In genomic region chr6:7164536-7165001, GRCh38 we compare ENCODE assay signal across 1 cellular context.
TF ChIP-seq lines count a peak whose summit lies in the region.

No MANE protein-coding gene starts in this region.

TF ChIP-seq in K562, 482 proteins besides CTCF, POLR2A, EP300 and RAD21 (continued from another document and continues in another):
- TF ChIP-seq CHAMP1 (IDR thresholded peaks at IDR 0.05) = no peak
- TF ChIP-seq PHB2 (IDR thresholded peaks at IDR 0.05; ENCODE audit: low read depth) = no peak
- TF ChIP-seq SRF (CRISPR knock-in tag; IDR thresholded peaks at IDR 0.05) = 0 out of 4 replicates have a peak, but pooled peaks of 1 of the 2 experiments have one; percentile 38
- TF ChIP-seq, protein P1, sequence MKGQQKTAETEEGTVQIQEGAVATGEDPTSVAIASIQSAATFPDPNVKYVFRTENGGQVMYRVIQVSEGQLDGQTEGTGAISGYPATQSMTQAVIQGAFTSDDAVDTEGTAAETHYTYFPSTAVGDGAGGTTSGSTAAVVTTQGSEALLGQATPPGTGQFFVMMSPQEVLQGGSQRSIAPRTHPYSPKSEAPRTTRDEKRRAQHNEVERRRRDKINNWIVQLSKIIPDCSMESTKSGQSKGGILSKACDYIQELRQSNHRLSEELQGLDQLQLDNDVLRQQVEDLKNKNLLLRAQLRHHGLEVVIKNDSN (CRISPR knock-in tag; IDR thresholded peaks at IDR 0.05) = no peak
- TF ChIP-seq ZNF766 (CRISPR knock-in tag; conservative IDR thresholded peaks at IDR 0.05) = no peak
- no peak for TF ChIP-seq PTBP1 (IDR thresholded peaks at IDR 0.05; ENCODE audit: low read depth, low read length)
- no peak for TF ChIP-seq ZNF780A (CRISPR knock-in tag; IDR thresholded peaks at IDR 0.05)
- 0 out of 2 replicates have a peak, but pooled peaks have one; percentile 29 for TF ChIP-seq E2F5 (CRISPR knock-in tag; IDR thresholded peaks at IDR 0.05)
- TF ChIP-seq, protein P2, sequence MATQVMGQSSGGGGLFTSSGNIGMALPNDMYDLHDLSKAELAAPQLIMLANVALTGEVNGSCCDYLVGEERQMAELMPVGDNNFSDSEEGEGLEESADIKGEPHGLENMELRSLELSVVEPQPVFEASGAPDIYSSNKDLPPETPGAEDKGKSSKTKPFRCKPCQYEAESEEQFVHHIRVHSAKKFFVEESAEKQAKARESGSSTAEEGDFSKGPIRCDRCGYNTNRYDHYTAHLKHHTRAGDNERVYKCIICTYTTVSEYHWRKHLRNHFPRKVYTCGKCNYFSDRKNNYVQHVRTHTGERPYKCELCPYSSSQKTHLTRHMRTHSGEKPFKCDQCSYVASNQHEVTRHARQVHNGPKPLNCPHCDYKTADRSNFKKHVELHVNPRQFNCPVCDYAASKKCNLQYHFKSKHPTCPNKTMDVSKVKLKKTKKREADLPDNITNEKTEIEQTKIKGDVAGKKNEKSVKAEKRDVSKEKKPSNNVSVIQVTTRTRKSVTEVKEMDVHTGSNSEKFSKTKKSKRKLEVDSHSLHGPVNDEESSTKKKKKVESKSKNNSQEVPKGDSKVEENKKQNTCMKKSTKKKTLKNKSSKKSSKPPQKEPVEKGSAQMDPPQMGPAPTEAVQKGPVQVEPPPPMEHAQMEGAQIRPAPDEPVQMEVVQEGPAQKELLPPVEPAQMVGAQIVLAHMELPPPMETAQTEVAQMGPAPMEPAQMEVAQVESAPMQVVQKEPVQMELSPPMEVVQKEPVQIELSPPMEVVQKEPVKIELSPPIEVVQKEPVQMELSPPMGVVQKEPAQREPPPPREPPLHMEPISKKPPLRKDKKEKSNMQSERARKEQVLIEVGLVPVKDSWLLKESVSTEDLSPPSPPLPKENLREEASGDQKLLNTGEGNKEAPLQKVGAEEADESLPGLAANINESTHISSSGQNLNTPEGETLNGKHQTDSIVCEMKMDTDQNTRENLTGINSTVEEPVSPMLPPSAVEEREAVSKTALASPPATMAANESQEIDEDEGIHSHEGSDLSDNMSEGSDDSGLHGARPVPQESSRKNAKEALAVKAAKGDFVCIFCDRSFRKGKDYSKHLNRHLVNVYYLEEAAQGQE (CRISPR knock-in tag; IDR thresholded peaks at IDR 0.05; ENCODE audit: low read depth) = 0 out of 2 replicates have a peak, but pooled peaks have one; percentile 17
- no peak for TF ChIP-seq CCAR2 (IDR thresholded peaks at IDR 0.05; ENCODE audit: low read depth, low read length)
- TF ChIP-seq TFAM (CRISPR knock-in tag; conservative IDR thresholded peaks at IDR 0.05) = no peak
- TF ChIP-seq ZNF124 (CRISPR knock-in tag; IDR thresholded peaks at IDR 0.05) = no peak
- no peak for TF ChIP-seq ZNF197 (CRISPR knock-in tag; IDR thresholded peaks at IDR 0.05; ENCODE audit: low read depth)
- TF ChIP-seq KAT8 (IDR thresholded peaks at IDR 0.05; ENCODE audit: low read depth) = no peak
- no peak for TF ChIP-seq ZNF444 (CRISPR knock-in tag; IDR thresholded peaks at IDR 0.05)
- peak; percentile 21; the same call in 1 of the 2 replicates for TF ChIP-seq ZNF668 (CRISPR knock-in tag; IDR thresholded peaks at IDR 0.05)
- TF ChIP-seq, protein P3, sequence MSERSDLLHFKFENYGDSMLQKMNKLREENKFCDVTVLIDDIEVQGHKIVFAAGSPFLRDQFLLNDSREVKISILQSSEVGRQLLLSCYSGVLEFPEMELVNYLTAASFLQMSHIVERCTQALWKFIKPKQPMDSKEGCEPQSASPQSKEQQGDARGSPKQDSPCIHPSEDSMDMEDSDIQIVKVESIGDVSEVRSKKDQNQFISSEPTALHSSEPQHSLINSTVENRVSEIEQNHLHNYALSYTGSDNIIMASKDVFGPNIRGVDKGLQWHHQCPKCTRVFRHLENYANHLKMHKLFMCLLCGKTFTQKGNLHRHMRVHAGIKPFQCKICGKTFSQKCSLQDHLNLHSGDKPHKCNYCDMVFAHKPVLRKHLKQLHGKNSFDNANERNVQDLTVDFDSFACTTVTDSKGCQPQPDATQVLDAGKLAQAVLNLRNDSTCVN (CRISPR knock-in tag; IDR thresholded peaks at IDR 0.05) = no peak
- TF ChIP-seq, protein P4, sequence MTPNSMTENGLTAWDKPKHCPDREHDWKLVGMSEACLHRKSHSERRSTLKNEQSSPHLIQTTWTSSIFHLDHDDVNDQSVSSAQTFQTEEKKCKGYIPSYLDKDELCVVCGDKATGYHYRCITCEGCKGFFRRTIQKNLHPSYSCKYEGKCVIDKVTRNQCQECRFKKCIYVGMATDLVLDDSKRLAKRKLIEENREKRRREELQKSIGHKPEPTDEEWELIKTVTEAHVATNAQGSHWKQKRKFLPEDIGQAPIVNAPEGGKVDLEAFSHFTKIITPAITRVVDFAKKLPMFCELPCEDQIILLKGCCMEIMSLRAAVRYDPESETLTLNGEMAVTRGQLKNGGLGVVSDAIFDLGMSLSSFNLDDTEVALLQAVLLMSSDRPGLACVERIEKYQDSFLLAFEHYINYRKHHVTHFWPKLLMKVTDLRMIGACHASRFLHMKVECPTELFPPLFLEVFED (CRISPR knock-in tag; conservative IDR thresholded peaks at IDR 0.05) = no peak
- peak; percentile 24 for TF ChIP-seq ZNF311 (CRISPR knock-in tag; IDR thresholded peaks at IDR 0.05)
- TF ChIP-seq, protein P5, sequence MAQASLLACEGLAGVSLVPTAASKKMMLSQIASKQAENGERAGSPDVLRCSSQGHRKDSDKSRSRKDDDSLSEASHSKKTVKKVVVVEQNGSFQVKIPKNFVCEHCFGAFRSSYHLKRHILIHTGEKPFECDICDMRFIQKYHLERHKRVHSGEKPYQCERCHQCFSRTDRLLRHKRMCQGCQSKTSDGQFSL (CRISPR knock-in tag; IDR thresholded peaks at IDR 0.05) = no peak
- TF ChIP-seq, protein P5 (tag; IDR thresholded peaks at IDR 0.05) = no peak
- TF ChIP-seq, protein P6, sequence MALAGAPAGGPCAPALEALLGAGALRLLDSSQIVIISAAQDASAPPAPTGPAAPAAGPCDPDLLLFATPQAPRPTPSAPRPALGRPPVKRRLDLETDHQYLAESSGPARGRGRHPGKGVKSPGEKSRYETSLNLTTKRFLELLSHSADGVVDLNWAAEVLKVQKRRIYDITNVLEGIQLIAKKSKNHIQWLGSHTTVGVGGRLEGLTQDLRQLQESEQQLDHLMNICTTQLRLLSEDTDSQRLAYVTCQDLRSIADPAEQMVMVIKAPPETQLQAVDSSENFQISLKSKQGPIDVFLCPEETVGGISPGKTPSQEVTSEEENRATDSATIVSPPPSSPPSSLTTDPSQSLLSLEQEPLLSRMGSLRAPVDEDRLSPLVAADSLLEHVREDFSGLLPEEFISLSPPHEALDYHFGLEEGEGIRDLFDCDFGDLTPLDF (CRISPR knock-in tag; IDR thresholded peaks at IDR 0.05) = no peak
- TF ChIP-seq MTF1 (CRISPR knock-in tag; IDR thresholded peaks at IDR 0.05; ENCODE audit: borderline replicate concordance) = peak; percentile 10; the same call in 1 of the 2 replicates
- TF ChIP-seq, protein P7, sequence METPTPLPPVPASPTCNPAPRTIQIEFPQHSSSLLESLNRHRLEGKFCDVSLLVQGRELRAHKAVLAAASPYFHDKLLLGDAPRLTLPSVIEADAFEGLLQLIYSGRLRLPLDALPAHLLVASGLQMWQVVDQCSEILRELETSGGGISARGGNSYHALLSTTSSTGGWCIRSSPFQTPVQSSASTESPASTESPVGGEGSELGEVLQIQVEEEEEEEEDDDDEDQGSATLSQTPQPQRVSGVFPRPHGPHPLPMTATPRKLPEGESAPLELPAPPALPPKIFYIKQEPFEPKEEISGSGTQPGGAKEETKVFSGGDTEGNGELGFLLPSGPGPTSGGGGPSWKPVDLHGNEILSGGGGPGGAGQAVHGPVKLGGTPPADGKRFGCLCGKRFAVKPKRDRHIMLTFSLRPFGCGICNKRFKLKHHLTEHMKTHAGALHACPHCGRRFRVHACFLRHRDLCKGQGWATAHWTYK (CRISPR knock-in tag; IDR thresholded peaks at IDR 0.05) = peak; percentile 17
- TF ChIP-seq DPF2 (IDR thresholded peaks at IDR 0.05) = no peak
- TF ChIP-seq ELF2 (CRISPR knock-in tag; IDR thresholded peaks at IDR 0.05) = no peak
- no peak for TF ChIP-seq RBM39 (optimal IDR thresholded peaks at IDR 0.05; ENCODE audit: low read depth, low read length)
- no peak for TF ChIP-seq TCF3 (CRISPR knock-in tag; IDR thresholded peaks at IDR 0.05)
- 0 out of 2 replicates have a peak, but pooled peaks have one; percentile 3 for TF ChIP-seq ATF4 (CRISPR knock-in tag; IDR thresholded peaks at IDR 0.05)
- TF ChIP-seq GTF2F1 (IDR thresholded peaks at IDR 0.05; ENCODE audit: low read depth, low read length) = no peak
- no peak for TF ChIP-seq WHSC1 (IDR thresholded peaks at IDR 0.05; ENCODE audit: low read length)
- TF ChIP-seq ZKSCAN3 (CRISPR knock-in tag; IDR thresholded peaks at IDR 0.05) = peak; percentile 3; the same call in 1 of the 2 replicates
- no peak for TF ChIP-seq FOXO4 (CRISPR knock-in tag; IDR thresholded peaks at IDR 0.05)
- TF ChIP-seq, protein P8, sequence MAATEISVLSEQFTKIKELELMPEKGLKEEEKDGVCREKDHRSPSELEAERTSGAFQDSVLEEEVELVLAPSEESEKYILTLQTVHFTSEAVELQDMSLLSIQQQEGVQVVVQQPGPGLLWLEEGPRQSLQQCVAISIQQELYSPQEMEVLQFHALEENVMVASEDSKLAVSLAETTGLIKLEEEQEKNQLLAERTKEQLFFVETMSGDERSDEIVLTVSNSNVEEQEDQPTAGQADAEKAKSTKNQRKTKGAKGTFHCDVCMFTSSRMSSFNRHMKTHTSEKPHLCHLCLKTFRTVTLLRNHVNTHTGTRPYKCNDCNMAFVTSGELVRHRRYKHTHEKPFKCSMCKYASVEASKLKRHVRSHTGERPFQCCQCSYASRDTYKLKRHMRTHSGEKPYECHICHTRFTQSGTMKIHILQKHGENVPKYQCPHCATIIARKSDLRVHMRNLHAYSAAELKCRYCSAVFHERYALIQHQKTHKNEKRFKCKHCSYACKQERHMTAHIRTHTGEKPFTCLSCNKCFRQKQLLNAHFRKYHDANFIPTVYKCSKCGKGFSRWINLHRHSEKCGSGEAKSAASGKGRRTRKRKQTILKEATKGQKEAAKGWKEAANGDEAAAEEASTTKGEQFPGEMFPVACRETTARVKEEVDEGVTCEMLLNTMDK (IDR thresholded peaks at IDR 0.05; ENCODE audit: borderline replicate concordance, insufficient read depth, low read depth, low read length, poor library complexity, severe bottlenecking) = no peak
- TF ChIP-seq SP2 (IDR thresholded peaks at IDR 0.05; ENCODE audit: extremely low read depth, low read depth, low read length, poor library complexity, severe bottlenecking) = no peak
- TF ChIP-seq, protein P9, sequence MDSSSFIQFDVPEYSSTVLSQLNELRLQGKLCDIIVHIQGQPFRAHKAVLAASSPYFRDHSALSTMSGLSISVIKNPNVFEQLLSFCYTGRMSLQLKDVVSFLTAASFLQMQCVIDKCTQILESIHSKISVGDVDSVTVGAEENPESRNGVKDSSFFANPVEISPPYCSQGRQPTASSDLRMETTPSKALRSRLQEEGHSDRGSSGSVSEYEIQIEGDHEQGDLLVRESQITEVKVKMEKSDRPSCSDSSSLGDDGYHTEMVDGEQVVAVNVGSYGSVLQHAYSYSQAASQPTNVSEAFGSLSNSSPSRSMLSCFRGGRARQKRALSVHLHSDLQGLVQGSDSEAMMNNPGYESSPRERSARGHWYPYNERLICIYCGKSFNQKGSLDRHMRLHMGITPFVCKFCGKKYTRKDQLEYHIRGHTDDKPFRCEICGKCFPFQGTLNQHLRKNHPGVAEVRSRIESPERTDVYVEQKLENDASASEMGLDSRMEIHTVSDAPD (CRISPR knock-in tag; IDR thresholded peaks at IDR 0.05) = no peak
- no peak for TF ChIP-seq SIX5 (IDR thresholded peaks at IDR 0.05; ENCODE audit: borderline replicate concordance in 1 of 2, insufficient read depth in 1 of 2, low read depth in 1 of 2, low read length in 2 of 2)
